ENCODE assay signal across 8 cellular contexts in genomic region chr4:147157860-147158701, GRCh38.
DNase-seq lines count a peak whose midpoint lies in the region; ATAC-seq and TF ChIP-seq lines count a peak whose summit lies in the region.

No MANE protein-coding gene starts in this region.

- H3K36me3 ChIP-seq in H7 (replicated peaks; ENCODE audit: control insufficient read depth, insufficient read depth, low read length) (no peaks in the 10 kb centered on the region), skeletal muscle satellite cell (ENCODE audit: insufficient read depth, low read length) (no peaks in the 10 kb centered on the region)

- H3K9ac ChIP-seq in skeletal muscle satellite cell (ENCODE audit: low read depth, low read length), result peak overlapping the region; percentile 79

- H3K4me2 ChIP-seq in skeletal muscle satellite cell (ENCODE audit: low read length), result peak overlapping the region; percentile 92

- DNase-seq in H7 (peak; percentile 78), astrocyte of the spinal cord (ENCODE audit: low read depth, low spot score) (peak; percentile 51), KBM-7 (no peak), NCI-H2081 (lab: John Stamatoyannopoulos, UW) (no peak)
- no peak for DNase-seq in stimulated activated CD4-positive, alpha-beta T cell treated with anti-CD3 and anti-CD28 coated beads, Interleukin-2, amount 100 ng/mL, for 48 hours

- peak overlapping the region; percentile 21; the same call in 1 of the 2 replicates for H3K4me3 ChIP-seq in H7 (ENCODE audit: insufficient read depth, low read depth, low read length)
- peak overlapping the region; percentile 43 for H3K4me3 ChIP-seq in astrocyte of the spinal cord (ENCODE audit: low read depth, low read length)
- H3K4me3 ChIP-seq in iPS-18c (ENCODE audit: insufficient read depth, low read depth, low read length), result peak overlapping the region; percentile 30
- peak overlapping the region; percentile 73 for H3K4me3 ChIP-seq in skeletal muscle satellite cell (ENCODE audit: low read length)

- H3K4me1 ChIP-seq in skeletal muscle satellite cell (ENCODE audit: control insufficient read depth, insufficient read depth, low read length), result peaks cover 13% of the 10 kb centered on the region

- TF ChIP-seq CTCF in astrocyte of the spinal cord (IDR thresholded peaks at IDR 0.05; ENCODE audit: low read depth, low read length), result peak; percentile 10

- H3K9me3 ChIP-seq in iPS-18c (ENCODE audit: control insufficient read depth, insufficient read depth, low read length) (no peaks in the 10 kb centered on the region), skeletal muscle satellite cell (replicated peaks; ENCODE audit: low read length) (no peaks in the 10 kb centered on the region)

- ATAC-seq in HG02623 (IDR thresholded peaks at IDR 0.05; ENCODE audit: unreplicated experiment), result no peak

- in situ Hi-C loops in astrocyte of the spinal cord (cut with HindIII; ENCODE audit: low sequenced_read_pairs) (no loop called here), KBM-7 (cut with MboI; ENCODE audit: low pct_unique_long_range_greater_than_20kb, low sequenced_read_pairs) (loop anchor here (25.0 kb wide), 1 partner anchor 429 kb away; no protein-coding TSS in a partner anchor)

- H3K27me3 ChIP-seq in H7 (ENCODE audit: control insufficient read depth, insufficient read depth, low read length) (no peaks in the 10 kb centered on the region; the same call in 1 of the 2 replicates), skeletal muscle satellite cell (ENCODE audit: control insufficient read depth, insufficient read depth, low read length) (no peaks in the 10 kb centered on the region)

Comparison
In these comparisons a context has a peak if more than half of its experiments do, and no peak if none do; other contexts are left out.
1. DNase-seq: peak in H7 (single experiment) and astrocyte of the spinal cord (single experiment); none in KBM-7 (single experiment), stimulated activated CD4-positive, alpha-beta T cell treated with anti-CD3 and anti-CD28 coated beads, Interleukin-2, amount 100 ng/mL, for 48 hours (0 of 2) and NCI-H2081 (0 of 2).
2. H3K4me3 ChIP-seq: peak in every context shown above with its lines; median percentile 73 in skeletal muscle satellite cell; 43 in astrocyte of the spinal cord; 30 in iPS-18c; 21 in H7.